ENCODE assay signal across 16 cellular contexts in genomic region chr11:61193596-61193995, GRCh38. TPM values are rescaled to one million over a fixed set of nuclear protein-coding genes. Genes with fewer than 3 reads are reported as not detected.
DNase-seq lines count a peak whose midpoint lies in the region; ATAC-seq lines count a peak whose summit lies in the region.
"Had no signal": no experiment of that assay in that cellular context is flagged by ENCODE, and none has a peak within 500 bp of the region (broad histone marks: within the 10 kb centered on the region; RNA-seq: fewer than 3 reads in every experiment).

No MANE protein-coding gene starts in this region.

- intact Hi-C loops in sciatic nerve (cut with DNase I): no loop called here

- peak; percentile 16 for DNase-seq in COR-L47 (lab: John Stamatoyannopoulos, UW)
- DNase-seq in DMS79 treated with DMSO at 0.1 percent for 48 hours (lab: John Stamatoyannopoulos, UW): peak; percentile 44
- DNase-seq in NCI-H345 treated with DMSO at 0.1 percent for 48 hours (lab: John Stamatoyannopoulos, UW; ENCODE audit: unreplicated experiment): peak; percentile 3
- DNase-seq in iPS-NIHi7 (ENCODE audit: extremely low spot score): peak; percentile 20
- DNase-seq in sciatic nerve (ENCODE audit: low spot score): no peak
- DNase-seq in epidermal melanocyte (ENCODE audit: insufficient read length, low spot score): no peak
- DNase-seq in NCI-H1436 treated with DMSO at 0.1 percent for 48 hours (lab: John Stamatoyannopoulos, UW): no peak
- DNase-seq in OCI-M2 (lab: John Stamatoyannopoulos, UW; ENCODE audit: unreplicated experiment): no peak
- DNase-seq: activated gamma-delta T cell; CD4-positive, alpha-beta memory T cell; NCI-H1694; NCI-H526 treated with DMSO at 0.1 percent for 48 hours had no signal

- ATAC-seq in sciatic nerve: no peak

RNA-seq across cellular contexts. Expression of gene PGA3, which starts 9.7 kb away (rescaled TPM):
- not detected for total RNA-seq in sciatic nerve
- total RNA-seq: CD4-positive, alpha-beta memory T cell; endothelial cell of umbilical vein; renal cortical epithelial cell; SJCRH30 had no signal

RNA-seq across cellular contexts. Expression of gene PGA4, which starts 28.6 kb away (rescaled TPM):
- total RNA-seq in sciatic nerve: not detected
- total RNA-seq: CD4-positive, alpha-beta memory T cell; endothelial cell of umbilical vein; mucosa of gallbladder; renal cortical epithelial cell; SJCRH30 had no signal

RNA-seq across cellular contexts. Expression of gene VPS37C, which starts 32.4 kb away (rescaled TPM):
- total RNA-seq in sciatic nerve: 23.1 TPM

RNA-seq across cellular contexts. Expression of gene PGA5, which starts 47.4 kb away (rescaled TPM):
- not detected for total RNA-seq in sciatic nerve
- total RNA-seq: CD4-positive, alpha-beta memory T cell; endothelial cell of umbilical vein; mucosa of gallbladder; renal cortical epithelial cell; SJCRH30 had no signal

Comparison
In these comparisons a context has a peak if more than half of its experiments do, and no peak if none do; other contexts are left out.
1. DNase-seq: peak in COR-L47 (single experiment), DMS79 treated with DMSO at 0.1 percent for 48 hours (single experiment), NCI-H345 treated with DMSO at 0.1 percent for 48 hours (single experiment) and iPS-NIHi7 (single experiment); none in sciatic nerve (single experiment), epidermal melanocyte (single experiment), NCI-H1436 treated with DMSO at 0.1 percent for 48 hours (single experiment) and OCI-M2 (single experiment).